ENCODE assay signal across 16 cellular contexts in the genomic region with DNA sequence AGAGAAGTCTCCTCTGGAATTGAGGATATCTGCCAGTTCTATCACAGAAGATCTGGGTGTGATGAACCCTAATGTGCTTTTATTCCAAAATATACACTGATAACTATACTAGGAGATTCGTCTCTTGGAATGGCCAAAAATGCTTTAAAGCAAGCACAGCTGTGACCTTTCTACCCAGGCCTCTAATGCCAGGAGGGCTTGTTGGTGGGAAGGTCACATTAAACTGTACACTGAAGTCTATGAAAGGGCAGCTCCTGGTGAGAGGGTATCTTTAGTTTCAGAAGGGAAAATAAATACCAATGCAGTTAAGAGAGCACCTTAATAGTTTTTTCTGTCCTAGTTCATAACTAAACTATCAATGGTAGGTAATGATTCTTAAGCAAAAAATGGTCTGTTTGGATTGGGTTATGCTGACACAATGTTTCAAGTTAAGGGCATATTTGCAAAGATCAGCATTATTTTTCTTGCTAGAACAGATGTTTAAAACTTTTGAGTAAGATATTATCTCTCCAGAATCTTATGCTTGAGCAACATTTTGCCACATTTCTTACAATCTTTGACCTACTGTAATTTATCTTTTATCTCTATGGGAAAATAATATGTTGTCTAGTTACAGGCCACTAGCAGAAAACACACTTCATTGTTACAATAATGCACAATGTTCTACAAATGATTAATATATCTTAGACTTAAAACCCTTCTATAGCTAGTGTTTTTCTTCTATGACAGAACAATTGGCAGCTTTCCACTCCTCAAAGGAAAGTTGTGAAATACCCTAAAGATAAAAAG. TPM values are rescaled to one million over a fixed set of nuclear protein-coding genes. Genes with fewer than 3 reads are reported as not detected.
A peak's percentile ranks its signal among the peaks of the same experiment; 100 is the strongest.
DNase-seq lines count a peak whose midpoint lies in the region; TF ChIP-seq lines count a peak whose summit lies in the region.
"Had no signal": no experiment of that assay in that cellular context is flagged by ENCODE, and none has a peak within 500 bp of the region (broad histone marks: within the 10 kb centered on the region; RNA-seq: fewer than 3 reads in every experiment).

No MANE protein-coding gene starts in this region.

- H3K27me3 ChIP-seq in esophagus muscularis mucosa, result no peaks in the 10 kb centered on the region
- H3K27me3 ChIP-seq in thyroid gland, result no peaks in the 10 kb centered on the region
- H3K27me3 ChIP-seq: BE2C, colonic mucosa had no signal

- intact Hi-C loops in esophagus muscularis mucosa (cut with DNase I), result loop anchor here (5.0 kb wide), 1 partner anchor 61 kb away; a partner anchor contains a TSS
- intact Hi-C loops in thyroid gland (cut with DNase I), result loop anchor here (10.0 kb wide), 1 partner anchor 108 kb away; a partner anchor contains a TSS

- H3K9me3 ChIP-seq in SK-N-MC (ENCODE audit: low read depth, low read length), result no peaks in the 10 kb centered on the region
- no peaks in the 10 kb centered on the region for H3K9me3 ChIP-seq in esophagus muscularis mucosa
- no peaks in the 10 kb centered on the region for H3K9me3 ChIP-seq in thyroid gland
- H3K9me3 ChIP-seq: BE2C, colonic mucosa, lower lobe of right lung had no signal

- peaks cover 53% of the 10 kb centered on the region for H3K4me1 Mint-ChIP-seq in nephron
- H3K4me1 Mint-ChIP-seq: stimulated activated naive B cell treated with anti-CD40 and anti-IgM and Interleukin-4, amounts not matched to agents 10 μg/mL and 1 μg/mL and 100 μg/mL, for 72 hours had no signal

- H3K9me3 Mint-ChIP-seq in nephron, result peaks cover 22% of the 10 kb centered on the region

- no peak overlapping the region for H3K4me3 Mint-ChIP-seq in nephron
- H3K4me3 Mint-ChIP-seq: activated naive CD4-positive, alpha-beta T cell treated with anti-CD3 and anti-CD28 coated beads for 36 hours; stimulated activated naive B cell treated with anti-CD40 and anti-IgM and Interleukin-4, amounts not matched to agents 10 μg/mL and 1 μg/mL and 100 μg/mL, for 72 hours had no signal

- H3K4me3 ChIP-seq in SK-N-MC, result peak overlapping the region; percentile 54
- H3K4me3 ChIP-seq in esophagus muscularis mucosa, result no peak overlapping the region
- H3K4me3 ChIP-seq in thyroid gland (replicated peaks in 1 of 3), result no peak overlapping the region
- H3K4me3 ChIP-seq: colonic mucosa, lower lobe of right lung had no signal

- H3K27me3 Mint-ChIP-seq in nephron (ENCODE audit: low read depth), result peaks cover 3% of the 10 kb centered on the region
- H3K27me3 Mint-ChIP-seq: stimulated activated naive B cell treated with anti-CD40 and anti-IgM and Interleukin-4, amounts not matched to agents 10 μg/mL and 1 μg/mL and 100 μg/mL, for 72 hours had no signal

- H3K27ac ChIP-seq in SK-N-MC (peak overlapping the region; percentile 94), esophagus muscularis mucosa (replicated peaks in 1 of 4) (peak overlapping the region; percentile 40 to 91 (median 70)), thyroid gland (peak overlapping the region in 1 of 3 donors; percentile 36)
- H3K27ac ChIP-seq: colonic mucosa, lower lobe of right lung had no signal

- H3K4me1 ChIP-seq in esophagus muscularis mucosa (peaks cover 27 to 47% (median 44%) of the 10 kb centered on the region in 4 donors), thyroid gland (peaks cover 11 to 14% of the 10 kb centered on the region in 2 donors)
- H3K4me1 ChIP-seq: colonic mucosa had no signal

- TF ChIP-seq CTCF in esophagus muscularis mucosa (IDR thresholded peaks at IDR 0.05), result no peak
- no peak for TF ChIP-seq CTCF in nephron (IDR thresholded peaks at IDR 0.05; ENCODE audit: unreplicated experiment in 3 of 3)
- no peak for TF ChIP-seq CTCF in thyroid gland (IDR thresholded peaks at IDR 0.05)

- DNase-seq in EH (ENCODE audit: low read depth), result peak; percentile 81
- DNase-seq in SK-N-MC (ENCODE audit: low read depth, low spot score), result peak; percentile 87
- DNase-seq in esophagus muscularis mucosa (ENCODE audit: extremely low spot score), result no peak
- no peak for DNase-seq in thyroid gland
- DNase-seq in GDM1 (lab: John Stamatoyannopoulos, UW), result no peak
- DNase-seq in occipital lobe (lab: John Stamatoyannopoulos, UW), result no peak
- DNase-seq in ecto neural progenitor cell (ENCODE audit: low spot score), result no peak
- DNase-seq: activated naive CD4-positive, alpha-beta T cell treated with anti-CD3 and anti-CD28 coated beads for 36 hours; BE2C; colonic mucosa; lower lobe of right lung; NCI-H2081 treated with DMSO at 0.1 percent for 48 hours; nucleus accumbens; stimulated activated naive B cell treated with anti-CD40 and anti-IgM and Interleukin-4, amounts not matched to agents 10 μg/mL and 1 μg/mL and 100 μg/mL, for 72 hours; T-helper 2 cell had no signal

- H3K27ac Mint-ChIP-seq in nephron, result peak overlapping the region; percentile 56 to 83 (median 58)
- H3K27ac Mint-ChIP-seq: activated naive CD4-positive, alpha-beta T cell treated with anti-CD3 and anti-CD28 coated beads for 36 hours; stimulated activated naive B cell treated with anti-CD40 and anti-IgM and Interleukin-4, amounts not matched to agents 10 μg/mL and 1 μg/mL and 100 μg/mL, for 72 hours had no signal

- TF ChIP-seq EP300 in esophagus muscularis mucosa (IDR thresholded peaks at IDR 0.05), result no peak

- 60% methylated on average over 1 of the region's 1 CpG for WGBS in esophagus muscularis mucosa
- 67 to 71% methylated on average over 1 of the region's 1 CpG for WGBS in thyroid gland, 2 donors

- H3K36me3 ChIP-seq in SK-N-MC (ENCODE audit: insufficient read depth, low read length), result no peaks in the 10 kb centered on the region
- H3K36me3 ChIP-seq in esophagus muscularis mucosa, result no peaks in the 10 kb centered on the region
- no peaks in the 10 kb centered on the region for H3K36me3 ChIP-seq in thyroid gland
- H3K36me3 ChIP-seq: colonic mucosa, lower lobe of right lung had no signal

- TF ChIP-seq POLR2A in esophagus muscularis mucosa (IDR thresholded peaks at IDR 0.05; ENCODE audit: low read depth) (no peak), thyroid gland (IDR thresholded peaks at IDR 0.05) (no peak)

- H3K9ac ChIP-seq in SK-N-MC (ENCODE audit: insufficient read length), result peak overlapping the region; percentile 24

- H3K36me3 Mint-ChIP-seq in nephron (ENCODE audit: low read depth), result peaks cover 25% of the 10 kb centered on the region

RNA-seq across cellular contexts. Expression of a gene that starts 59.6 kb away (rescaled TPM):
- 10 to 100 TPM; 29.1 to 41.5 (median 37.0) TPM for total RNA-seq in esophagus muscularis mucosa
- 100 to 1,000 TPM in 1 of 4 donors, 10 to 100 TPM in 3; 56.3 to 120 (median 80.4) TPM for total RNA-seq in thyroid gland
- 10.1 TPM for total RNA-seq in occipital lobe

Comparison
In these comparisons a context has a peak if more than half of its experiments do, and no peak if none do; other contexts are left out.
1. DNase-seq: peak in EH (single experiment) and SK-N-MC (single experiment); none in esophagus muscularis mucosa (single experiment), thyroid gland (0 of 2), GDM1 (single experiment), occipital lobe (single experiment) and ecto neural progenitor cell (single experiment).